Comparison of ENCODE assay signal across 1 cellular context in the genomic region with DNA sequence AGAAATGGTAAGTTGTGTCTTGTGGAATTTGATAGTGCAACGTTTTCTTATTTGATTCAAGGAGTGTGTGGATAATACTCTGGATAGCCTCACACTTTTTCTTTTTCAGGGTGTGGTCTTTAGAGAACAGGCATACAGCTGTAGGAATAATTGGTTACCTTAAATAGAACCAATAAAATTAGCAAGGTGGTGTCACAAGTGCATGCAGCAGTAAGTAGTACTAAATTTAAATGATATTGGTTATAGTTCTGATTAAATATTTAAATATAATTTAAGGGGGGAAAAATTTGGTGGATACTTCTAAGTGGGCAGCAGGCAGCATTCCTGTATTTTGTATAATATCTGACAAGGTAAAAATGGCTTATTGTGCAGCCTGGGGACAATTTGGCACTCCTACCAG.
TF ChIP-seq lines count a peak whose summit lies in the region.

No MANE protein-coding gene starts in this region.

TF ChIP-seq in GM23338, 12 proteins besides CTCF, POLR2A, EP300 and RAD21 (continued from another document):
- TF ChIP-seq, protein P1, sequence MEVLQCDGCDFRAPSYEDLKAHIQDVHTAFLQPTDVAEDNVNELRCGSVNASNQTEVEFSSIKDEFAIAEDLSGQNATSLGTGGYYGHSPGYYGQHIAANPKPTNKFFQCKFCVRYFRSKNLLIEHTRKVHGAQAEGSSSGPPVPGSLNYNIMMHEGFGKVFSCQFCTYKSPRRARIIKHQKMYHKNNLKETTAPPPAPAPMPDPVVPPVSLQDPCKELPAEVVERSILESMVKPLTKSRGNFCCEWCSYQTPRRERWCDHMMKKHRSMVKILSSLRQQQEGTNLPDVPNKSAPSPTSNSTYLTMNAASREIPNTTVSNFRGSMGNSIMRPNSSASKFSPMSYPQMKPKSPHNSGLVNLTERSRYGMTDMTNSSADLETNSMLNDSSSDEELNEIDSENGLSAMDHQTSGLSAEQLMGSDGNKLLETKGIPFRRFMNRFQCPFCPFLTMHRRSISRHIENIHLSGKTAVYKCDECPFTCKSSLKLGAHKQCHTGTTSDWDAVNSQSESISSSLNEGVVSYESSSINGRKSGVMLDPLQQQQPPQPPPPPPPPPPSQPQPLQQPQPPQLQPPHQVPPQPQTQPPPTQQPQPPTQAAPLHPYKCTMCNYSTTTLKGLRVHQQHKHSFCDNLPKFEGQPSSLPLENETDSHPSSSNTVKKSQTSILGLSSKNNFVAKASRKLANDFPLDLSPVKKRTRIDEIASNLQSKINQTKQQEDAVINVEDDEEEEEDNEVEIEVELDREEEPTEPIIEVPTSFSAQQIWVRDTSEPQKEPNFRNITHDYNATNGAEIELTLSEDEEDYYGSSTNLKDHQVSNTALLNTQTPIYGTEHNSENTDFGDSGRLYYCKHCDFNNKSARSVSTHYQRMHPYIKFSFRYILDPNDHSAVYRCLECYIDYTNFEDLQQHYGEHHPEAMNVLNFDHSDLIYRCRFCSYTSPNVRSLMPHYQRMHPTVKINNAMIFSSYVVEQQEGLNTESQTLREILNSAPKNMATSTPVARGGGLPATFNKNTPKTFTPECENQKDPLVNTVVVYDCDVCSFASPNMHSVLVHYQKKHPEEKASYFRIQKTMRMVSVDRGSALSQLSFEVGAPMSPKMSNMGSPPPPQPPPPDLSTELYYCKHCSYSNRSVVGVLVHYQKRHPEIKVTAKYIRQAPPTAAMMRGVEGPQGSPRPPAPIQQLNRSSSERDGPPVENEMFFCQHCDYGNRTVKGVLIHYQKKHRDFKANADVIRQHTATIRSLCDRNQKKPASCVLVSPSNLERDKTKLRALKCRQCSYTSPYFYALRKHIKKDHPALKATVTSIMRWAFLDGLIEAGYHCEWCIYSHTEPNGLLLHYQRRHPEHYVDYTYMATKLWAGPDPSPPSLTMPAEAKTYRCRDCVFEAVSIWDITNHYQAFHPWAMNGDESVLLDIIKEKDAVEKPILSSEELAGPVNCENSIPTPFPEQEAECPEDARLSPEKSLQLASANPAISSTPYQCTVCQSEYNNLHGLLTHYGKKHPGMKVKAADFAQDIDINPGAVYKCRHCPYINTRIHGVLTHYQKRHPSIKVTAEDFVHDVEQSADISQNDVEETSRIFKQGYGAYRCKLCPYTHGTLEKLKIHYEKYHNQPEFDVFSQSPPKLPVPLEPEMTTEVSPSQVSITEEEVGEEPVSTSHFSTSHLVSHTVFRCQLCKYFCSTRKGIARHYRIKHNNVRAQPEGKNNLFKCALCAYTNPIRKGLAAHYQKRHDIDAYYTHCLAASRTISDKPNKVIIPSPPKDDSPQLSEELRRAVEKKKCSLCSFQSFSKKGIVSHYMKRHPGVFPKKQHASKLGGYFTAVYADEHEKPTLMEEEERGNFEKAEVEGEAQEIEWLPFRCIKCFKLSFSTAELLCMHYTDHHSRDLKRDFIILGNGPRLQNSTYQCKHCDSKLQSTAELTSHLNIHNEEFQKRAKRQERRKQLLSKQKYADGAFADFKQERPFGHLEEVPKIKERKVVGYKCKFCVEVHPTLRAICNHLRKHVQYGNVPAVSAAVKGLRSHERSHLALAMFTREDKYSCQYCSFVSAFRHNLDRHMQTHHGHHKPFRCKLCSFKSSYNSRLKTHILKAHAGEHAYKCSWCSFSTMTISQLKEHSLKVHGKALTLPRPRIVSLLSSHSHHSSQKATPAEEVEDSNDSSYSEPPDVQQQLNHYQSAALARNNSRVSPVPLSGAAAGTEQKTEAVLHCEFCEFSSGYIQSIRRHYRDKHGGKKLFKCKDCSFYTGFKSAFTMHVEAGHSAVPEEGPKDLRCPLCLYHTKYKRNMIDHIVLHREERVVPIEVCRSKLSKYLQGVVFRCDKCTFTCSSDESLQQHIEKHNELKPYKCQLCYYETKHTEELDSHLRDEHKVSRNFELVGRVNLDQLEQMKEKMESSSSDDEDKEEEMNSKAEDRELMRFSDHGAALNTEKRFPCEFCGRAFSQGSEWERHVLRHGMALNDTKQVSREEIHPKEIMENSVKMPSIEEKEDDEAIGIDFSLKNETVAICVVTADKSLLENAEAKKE (CRISPR knock-in tag; IDR thresholded peaks at IDR 0.05), result no peak
- no peak for TF ChIP-seq ZNF114 (CRISPR knock-in tag; IDR thresholded peaks at IDR 0.05)
- no peak for TF ChIP-seq JUNB (IDR thresholded peaks at IDR 0.05; ENCODE audit: unreplicated experiment)
- TF ChIP-seq EZH2phosphoT487 (IDR thresholded peaks at IDR 0.05; ENCODE audit: unreplicated experiment), result no peak
- no peak for TF ChIP-seq EZH2 (IDR thresholded peaks at IDR 0.05; ENCODE audit: low read depth, unreplicated experiment)
- TF ChIP-seq POLR2AphosphoS5 (IDR thresholded peaks at IDR 0.05; ENCODE audit: low read depth), result no peak
- TF ChIP-seq STAT1 (IDR thresholded peaks at IDR 0.05; ENCODE audit: unreplicated experiment), result no peak
- TF ChIP-seq, protein P2, sequence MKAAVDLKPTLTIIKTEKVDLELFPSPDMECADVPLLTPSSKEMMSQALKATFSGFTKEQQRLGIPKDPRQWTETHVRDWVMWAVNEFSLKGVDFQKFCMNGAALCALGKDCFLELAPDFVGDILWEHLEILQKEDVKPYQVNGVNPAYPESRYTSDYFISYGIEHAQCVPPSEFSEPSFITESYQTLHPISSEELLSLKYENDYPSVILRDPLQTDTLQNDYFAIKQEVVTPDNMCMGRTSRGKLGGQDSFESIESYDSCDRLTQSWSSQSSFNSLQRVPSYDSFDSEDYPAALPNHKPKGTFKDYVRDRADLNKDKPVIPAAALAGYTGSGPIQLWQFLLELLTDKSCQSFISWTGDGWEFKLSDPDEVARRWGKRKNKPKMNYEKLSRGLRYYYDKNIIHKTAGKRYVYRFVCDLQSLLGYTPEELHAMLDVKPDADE (IDR thresholded peaks at IDR 0.05), result no peak
- TF ChIP-seq ZNF331 (CRISPR knock-in tag; IDR thresholded peaks at IDR 0.05; ENCODE audit: low read depth), result no peak
TF ChIP-seq in GM23338: peak in this region for 0.
